11 cellular contexts compared by ENCODE assay signal in genomic region chr11:61829806-61830205, GRCh38. TPM values are rescaled to one million over a fixed set of nuclear protein-coding genes. Genes with fewer than 3 reads are reported as not detected.
DNase-seq lines count a peak whose midpoint lies in the region; ATAC-seq and TF ChIP-seq lines count a peak whose summit lies in the region.
"Had no signal": no experiment of that assay in that cellular context is flagged by ENCODE, and none has a peak within 500 bp of the region (broad histone marks: within the 10 kb centered on the region; RNA-seq: fewer than 3 reads in every experiment).

No MANE protein-coding gene starts in this region.

- H3K4me2 ChIP-seq in OCI-LY3 (ENCODE audit: low read length), result peak overlapping the region; percentile 98

- peaks cover 30% of the 10 kb centered on the region for H4K20me1 ChIP-seq in OCI-LY3 (ENCODE audit: insufficient read depth, low read length)

- no peak for ATAC-seq in CD8-positive, alpha-beta T cell
- ATAC-seq in GM19324 (IDR thresholded peaks at IDR 0.05; ENCODE audit: low FRiP score, unreplicated experiment) (no peak), mucosa of descending colon (no peak)

- DNase-seq in CD8-positive, alpha-beta T cell, result no peak
- DNase-seq in epithelial cell of esophagus (ENCODE audit: low read depth) (no peak), mucosa of descending colon (no peak), SW480 (ENCODE audit: low spot score) (no peak), ACHN (no peak)
- DNase-seq: activated gamma-delta T cell, NCI-H524 treated with DMSO at 0.1 percent for 48 hours had no signal

- H3K36me3 Mint-ChIP-seq in CD8-positive, alpha-beta T cell, result no peaks in the 10 kb centered on the region
- H3K36me3 Mint-ChIP-seq: memory B cell had no signal

- no peaks in the 10 kb centered on the region for H3K27me3 ChIP-seq in CD8-positive, alpha-beta T cell (ENCODE audit: insufficient read depth, low read length)
- H3K27me3 ChIP-seq in OCI-LY3 (ENCODE audit: low read depth, low read length) (no peaks in the 10 kb centered on the region), neuron (ENCODE audit: insufficient read depth, low read length) (no peaks in the 10 kb centered on the region)

- H3K4me3 ChIP-seq in CD8-positive, alpha-beta T cell (ENCODE audit: low read depth, low read length), result no peak overlapping the region
- H3K4me3 ChIP-seq in OCI-LY3 (ENCODE audit: low read length) (peak overlapping the region; percentile 90), epithelial cell of esophagus (ENCODE audit: low read length) (peak overlapping the region; percentile 68), neuron (ENCODE audit: low read length) (peak overlapping the region; percentile 100), mucosa of descending colon (no peak overlapping the region)

- H3K27ac ChIP-seq in CD8-positive, alpha-beta T cell (ENCODE audit: low read depth, low read length), result no peak overlapping the region
- H3K27ac ChIP-seq in OCI-LY3 (ENCODE audit: low read length), result peak overlapping the region; percentile 96

- intact Hi-C loops in CD8-positive, alpha-beta T cell (cut with DNase I, micrococcal nuclease), result no loop called here
- intact Hi-C loops in mucosa of descending colon (cut with DNase I, micrococcal nuclease), result no loop called here

- CTCF ChIA-PET in CD8-positive, alpha-beta T cell (lab: Charles Lee), result interaction anchor here (0.5 to 2.5 kb wide), 6 partner anchors 12 to 424 kb away, joined by 3 to 13 read pairs (median 4); no protein-coding TSS in a partner anchor

- no peaks in the 10 kb centered on the region for H3K36me3 ChIP-seq in CD8-positive, alpha-beta T cell (ENCODE audit: insufficient read depth, low read length)
- H3K36me3 ChIP-seq in OCI-LY3 (replicated peaks; ENCODE audit: low read depth, low read length) (peaks cover 46% of the 10 kb centered on the region), neuron (ENCODE audit: insufficient read depth, low read length) (peaks cover 30% of the 10 kb centered on the region), mucosa of descending colon (ENCODE audit: low read depth) (no peaks in the 10 kb centered on the region)

- H2AFZ ChIP-seq in OCI-LY3 (ENCODE audit: low read depth, low read length) (no peak overlapping the region), neuron (ENCODE audit: low read depth, low read length) (no peak overlapping the region)

- POLR2A ChIA-PET in CD8-positive, alpha-beta T cell (lab: Charles Lee), result interaction anchor here (2.9 kb wide), 1 partner anchor 13 kb away, joined by 20 read pairs; the partner anchor contains the start of gene FADS1

- peaks cover 10% of the 10 kb centered on the region for H3K27me3 Mint-ChIP-seq in CD8-positive, alpha-beta T cell (ENCODE audit: low read depth)

- H3K9me3 Mint-ChIP-seq in CD8-positive, alpha-beta T cell, result no peaks in the 10 kb centered on the region
- H3K9me3 Mint-ChIP-seq: memory B cell had no signal

- no peak overlapping the region for H3K27ac Mint-ChIP-seq in CD8-positive, alpha-beta T cell
- H3K27ac Mint-ChIP-seq: memory B cell had no signal

- H3K9me3 ChIP-seq in CD8-positive, alpha-beta T cell (ENCODE audit: low read length), result no peaks in the 10 kb centered on the region
- H3K9me3 ChIP-seq in OCI-LY3 (ENCODE audit: insufficient read depth, low read length) (no peaks in the 10 kb centered on the region), neuron (ENCODE audit: low read length) (no peaks in the 10 kb centered on the region), mucosa of descending colon (no peaks in the 10 kb centered on the region)

- peaks cover 85% of the 10 kb centered on the region for H3K79me2 ChIP-seq in OCI-LY3 (ENCODE audit: low read length)

- H3K4me1 ChIP-seq in CD8-positive, alpha-beta T cell (ENCODE audit: insufficient read depth, low read length), result peaks cover 39% of the 10 kb centered on the region
- H3K4me1 ChIP-seq in OCI-LY3 (ENCODE audit: low read length), result peaks cover 68% of the 10 kb centered on the region
- H3K4me1 ChIP-seq in neuron (ENCODE audit: insufficient read depth, low read length), result peaks cover 64% of the 10 kb centered on the region
- peaks cover 9% of the 10 kb centered on the region for H3K4me1 ChIP-seq in mucosa of descending colon (ENCODE audit: low read depth)

- H3K4me1 Mint-ChIP-seq in CD8-positive, alpha-beta T cell (ENCODE audit: low read depth), result peaks cover 36% of the 10 kb centered on the region

- in situ Hi-C loops in ACHN (cut with HindIII; ENCODE audit: low pct_ligation_motif_present, low pct_unique_long_range_greater_than_20kb, low sequenced_read_pairs), result no loop called here

- no peak for TF ChIP-seq CTCF in CD8-positive, alpha-beta T cell (IDR thresholded peaks at IDR 0.05)
- TF ChIP-seq CTCF in OCI-LY3 (IDR thresholded peaks at IDR 0.05; ENCODE audit: low read depth, low read length), result no peak
- no peak for TF ChIP-seq CTCF in epithelial cell of esophagus (IDR thresholded peaks at IDR 0.05; ENCODE audit: insufficient read depth, low read depth, low read length, missing control alignments)
- no peak for TF ChIP-seq CTCF in mucosa of descending colon (IDR thresholded peaks at IDR 0.05)

- peak overlapping the region; percentile 61 for H3K4me3 Mint-ChIP-seq in CD8-positive, alpha-beta T cell

- peak overlapping the region; percentile 95 for H3K9ac ChIP-seq in OCI-LY3 (ENCODE audit: low read length)

RNA-seq across cellular contexts. Expression of gene FADS2, which starts 1.7 kb away (rescaled TPM):
- total RNA-seq in CD8-positive, alpha-beta T cell, result under 1 TPM; 0.31 to 0.52 TPM
- 10 to 100 TPM in 1 of 3 donors, 1 to 10 TPM in 2; 2.5 to 29.3 (median 8.6) TPM for total RNA-seq in mucosa of descending colon

RNA-seq across cellular contexts. Expression of gene FADS1, which starts 13.0 kb away (rescaled TPM):
- total RNA-seq in CD8-positive, alpha-beta T cell, result 1 to 10 TPM; 3.1 TPM
- total RNA-seq in mucosa of descending colon, result 10 to 100 TPM in 1 of 3 donors, 1 to 10 TPM in 2; 2.8 to 17.3 (median 7.3) TPM

RNA-seq across cellular contexts. Expression of gene FEN1, which starts 37.1 kb away (rescaled TPM):
- total RNA-seq in CD8-positive, alpha-beta T cell, result 10 to 100 TPM; 12.9 to 15.2 TPM
- total RNA-seq in mucosa of descending colon, result 10 to 100 TPM in 1 of 3 donors, 1 to 10 TPM in 2; 7.5 to 21.8 (median 8.1) TPM

RNA-seq across cellular contexts. Expression of gene TMEM258, which starts 37.4 kb away (rescaled TPM):
- 10 to 100 TPM; 48.1 to 53.9 TPM for total RNA-seq in CD8-positive, alpha-beta T cell
- total RNA-seq in mucosa of descending colon, result 100 to 1,000 TPM in 1 of 3 donors, 10 to 100 TPM in 2; 56.1 to 107 (median 74.6) TPM

Comparison
In these comparisons a context has a peak if more than half of its experiments do, and no peak if none do; other contexts are left out.
1. H3K4me3 ChIP-seq: peak in OCI-LY3 (single experiment), epithelial cell of esophagus (single experiment) and neuron (single experiment); none in CD8-positive, alpha-beta T cell (single experiment) and mucosa of descending colon (single experiment).